In the genomic region with DNA sequence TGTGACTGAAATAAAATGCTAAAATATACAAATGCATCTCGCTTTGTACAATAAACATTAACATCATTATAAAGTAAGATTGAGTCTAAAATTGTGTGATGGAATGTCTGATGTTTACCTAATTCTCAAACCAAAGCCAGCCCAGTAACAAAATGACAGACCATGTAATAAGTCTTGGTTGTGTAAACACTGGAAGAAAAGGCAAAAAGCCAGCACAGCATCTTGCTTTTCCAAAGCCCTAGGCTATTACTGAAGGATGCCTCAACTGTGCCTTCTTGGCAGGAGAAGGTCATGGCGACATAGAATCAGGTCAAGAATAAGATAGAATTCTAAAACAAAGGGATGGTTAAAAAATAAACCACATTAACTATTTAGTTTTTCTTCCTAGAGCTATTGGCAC, we compare ENCODE assay signal across 16 cellular contexts.
A peak's percentile ranks its signal among the peaks of the same experiment; 100 is the strongest.
DNase-seq lines count a peak whose midpoint lies in the region.
"Had no signal": no experiment of that assay in that cellular context is flagged by ENCODE, and none has a peak within 500 bp of the region (broad histone marks: within the 10 kb centered on the region; RNA-seq: fewer than 3 reads in every experiment).

No MANE protein-coding gene starts in this region.

- peak; percentile 67 for DNase-seq in EH (ENCODE audit: low read depth)
- peak; percentile 91 for DNase-seq in M059J (ENCODE audit: low read depth)
- peak; percentile 16 for DNase-seq in cerebellar cortex (ENCODE audit: low spot score)
- peak; percentile 29 for DNase-seq in iris pigment epithelial cell (ENCODE audit: low read depth)
- no peak for DNase-seq in NCI-H1092 (lab: John Stamatoyannopoulos, UW)
- no peak for DNase-seq in posterior vena cava (ENCODE audit: low spot score)
- DNase-seq in GM19238 (ENCODE audit: insufficient read length, low spot score): no peak
- DNase-seq: C1 segment of cervical spinal cord; CD8-positive, alpha-beta memory T cell; KG1; NCI-H1105; NCI-H1694; NCI-H2081 treated with DMSO at 0.1 percent for 48 hours; NCI-H510A; NCI-H748 treated with DMSO at 0.1 percent for 48 hours; SHP77 had no signal

- intact Hi-C loops in posterior vena cava (cut with DNase I): no loop called here

Comparison
In these comparisons a context has a peak if more than half of its experiments do, and no peak if none do; other contexts are left out.
1. DNase-seq: peak in EH (single experiment), M059J (single experiment), cerebellar cortex (single experiment) and iris pigment epithelial cell (single experiment); none in NCI-H1092 (single experiment), posterior vena cava (single experiment) and GM19238 (single experiment).